8 cellular contexts compared by ENCODE assay signal in the genomic region with DNA sequence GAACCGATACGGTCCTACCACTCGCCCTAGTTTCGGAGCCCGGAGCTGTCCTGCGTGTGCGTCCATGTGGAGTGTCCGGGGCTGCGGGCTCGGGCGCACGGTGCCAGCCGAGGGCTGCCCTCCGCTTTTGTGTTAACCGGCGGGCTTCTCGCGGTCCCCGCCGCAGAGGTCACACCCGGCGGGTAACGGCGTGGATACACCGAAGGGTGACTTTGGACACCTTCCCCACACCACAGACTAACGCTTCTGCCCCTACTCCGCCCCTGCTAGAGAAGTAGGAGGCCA. TPM values are rescaled to one million over a fixed set of nuclear protein-coding genes. Genes with fewer than 3 reads are reported as not detected.
A peak's percentile ranks its signal among the peaks of the same experiment; 100 is the strongest.
DNase-seq lines count a peak whose midpoint lies in the region; ATAC-seq and TF ChIP-seq lines count a peak whose summit lies in the region.

No MANE protein-coding gene starts in this region.

- peak overlapping the region; percentile 75 for H3K4me3 ChIP-seq in A673 (ENCODE audit: low read depth, low read length, poor library complexity, severe bottlenecking)
- peak overlapping the region; percentile 90 for H3K4me3 ChIP-seq in HUES6 (ENCODE audit: low read depth, low read length)
- H3K4me3 ChIP-seq in cardiac fibroblast (replicated peaks in 1 of 2; ENCODE audit: low read depth in 2 of 2, low read length in 2 of 2): peak overlapping the region; percentile 49 to 82
- H3K4me3 ChIP-seq in mesodermal cell (ENCODE audit: extremely low read depth, insufficient read depth, low read length, poor library complexity, severe bottlenecking): peak overlapping the region; percentile 84
- peak overlapping the region; percentile 18 to 28 for H3K4me3 ChIP-seq in aorta (ENCODE audit: low read length in 2 of 2)

- peaks cover 53% of the 10 kb centered on the region for H3K27me3 ChIP-seq in A673 (replicated peaks; ENCODE audit: insufficient read depth, low read depth, low read length, poor library complexity)
- H3K27me3 ChIP-seq in HUES6 (ENCODE audit: control insufficient read depth, insufficient read depth, low read length): peaks cover 62% of the 10 kb centered on the region
- H3K27me3 ChIP-seq in aorta (ENCODE audit: control insufficient read depth in 1 of 2, insufficient read depth in 2 of 2, low read length in 1 of 2): peaks cover 0 to 2% of the 10 kb centered on the region in 2 donors

- TSS peak; percentile 77 for BruUV-seq in A673 (replicated peaks; lab: Mats Ljungman, UMichigan)

- ATAC-seq in GM19372 (IDR thresholded peaks at IDR 0.05; ENCODE audit: low read depth, unreplicated experiment): peak; percentile 0
- peak; percentile 40 for ATAC-seq in aorta (ENCODE audit: low FRiP score)

- CTCF ChIA-PET in A673 (lab: Charles Lee): interaction anchor here (0.7 to 0.9 kb wide), 2 partner anchors 36 to 86 kb away, joined by 3 to 5 read pairs; no protein-coding TSS in a partner anchor

- POLR2A ChIA-PET in A673 (lab: Charles Lee; ENCODE audit: low non-redundant PET): interaction anchor here (0.5 to 1.0 kb wide), 17 partner anchors 10 to 1850 kb away, joined by 3 to 23 read pairs (median 7); no protein-coding TSS in a partner anchor

- intact Hi-C loops in A673 (cut with micrococcal nuclease; ENCODE audit: unreplicated experiment) (loop anchor here (2.0 to 5.0 kb wide), 3 partner anchors 49 to 184 kb away; a partner anchor contains a TSS), aorta (cut with DNase I) (loop anchor here (2.0 to 5.0 kb wide), 3 partner anchors 47 to 131 kb away; no protein-coding TSS in a partner anchor)

- H3K27ac ChIP-seq in A673 (ENCODE audit: low read depth, low read length, poor library complexity, severe bottlenecking): peak overlapping the region; percentile 43
- H3K27ac ChIP-seq in HUES6 (ENCODE audit: low read depth, low read length): peak overlapping the region; percentile 68; the same call in 1 of the 2 replicates
- H3K27ac ChIP-seq in mesodermal cell (ENCODE audit: low read depth, low read length, severe bottlenecking): peak overlapping the region; percentile 97
- H3K27ac ChIP-seq in aorta (ENCODE audit: low read depth in 1 of 2, low read length in 2 of 2): peak overlapping the region in 1 of 2 donors; percentile 78

- DNase-seq in A673 (ENCODE audit: low spot score) (no peak), cardiac fibroblast (ENCODE audit: low read depth in 2 of 2) (no peak), aorta (no peak), EL (no peak), NCI-H1105 (lab: John Stamatoyannopoulos, UW) (no peak)

- H3K4me1 ChIP-seq in A673 (ENCODE audit: insufficient read depth, low read length, poor library complexity, severe bottlenecking): peaks cover 58% of the 10 kb centered on the region
- H3K4me1 ChIP-seq in HUES6 (ENCODE audit: control insufficient read depth, insufficient read depth, low read length): peaks cover 52% of the 10 kb centered on the region
- peaks cover 55% of the 10 kb centered on the region for H3K4me1 ChIP-seq in mesodermal cell (ENCODE audit: control insufficient read depth, insufficient read depth, low read length, poor library complexity, severe bottlenecking)
- peaks cover 9 to 13% of the 10 kb centered on the region in 2 donors for H3K4me1 ChIP-seq in aorta (ENCODE audit: control insufficient read depth in 1 of 2, insufficient read depth in 2 of 2, low read length in 2 of 2)

- H3K36me3 ChIP-seq in A673 (ENCODE audit: insufficient read depth, low read length, poor library complexity, severe bottlenecking): no peaks in the 10 kb centered on the region
- H3K36me3 ChIP-seq in HUES6 (ENCODE audit: control insufficient read depth, insufficient read depth, low read length): no peaks in the 10 kb centered on the region
- H3K36me3 ChIP-seq in mesodermal cell (ENCODE audit: control insufficient read depth, insufficient read depth, low read length): peaks cover 3% of the 10 kb centered on the region
- H3K36me3 ChIP-seq in aorta (ENCODE audit: control insufficient read depth in 1 of 2, insufficient read depth in 2 of 2, low read length in 1 of 2): no peaks in the 10 kb centered on the region

- H3K9ac ChIP-seq in HUES6 (ENCODE audit: low read length): peak overlapping the region; percentile 90

- 0 to 1% methylated on average over 19 to 22 of the region's 27 CpGs for WGBS in mesodermal cell (ENCODE audit: insufficient coverage in 2 of 2), 2 experiments
- 0 to 1% methylated on average over 27 of the region's 27 CpGs for WGBS in aorta, 2 donors

- no peaks in the 10 kb centered on the region for H3K9me3 ChIP-seq in A673 (ENCODE audit: low read depth, low read length, poor library complexity, severe bottlenecking)
- H3K9me3 ChIP-seq in HUES6 (ENCODE audit: control insufficient read depth, insufficient read depth, low read depth, low read length): no peaks in the 10 kb centered on the region
- no peaks in the 10 kb centered on the region for H3K9me3 ChIP-seq in mesodermal cell (ENCODE audit: control insufficient read depth, low read length)
- no peaks in the 10 kb centered on the region for H3K9me3 ChIP-seq in aorta (ENCODE audit: control insufficient read depth, low read length)

- TF ChIP-seq CTCF in A673 (conservative IDR thresholded peaks at IDR 0.05; ENCODE audit: low read depth, low read length) (no peak), cardiac fibroblast (IDR thresholded peaks at IDR 0.05; ENCODE audit: low read depth, low read length) (no peak)

RNA-seq across cellular contexts. Expression of a gene that starts 0.7 kb away (rescaled TPM):
- total RNA-seq in A673 (2021): 12.6 and 16.0 TPM in 2 replicates
- polyA plus RNA-seq in mesodermal cell (2013, experiment 1 of 2): 36.3 TPM
- polyA plus RNA-seq in mesodermal cell (2013, experiment 2 of 2): 47.8 TPM
- 100 to 1,000 TPM in 1 of 2 donors, 10 to 100 TPM in 1; 28.1 to 265 TPM for total RNA-seq in aorta
- 10 to 100 TPM; 22.7 to 60.9 TPM for polyA plus RNA-seq in aorta

Comparison
In these comparisons a context has a peak if more than half of its experiments do, and no peak if none do; other contexts are left out.
1. H3K4me3 ChIP-seq: peak in every context shown above with its lines; median percentile 90 in HUES6; 84 in mesodermal cell; 75 in A673; 66 in cardiac fibroblast; 23 in aorta.